1 cellular context compared by ENCODE assay signal in the genomic region with DNA sequence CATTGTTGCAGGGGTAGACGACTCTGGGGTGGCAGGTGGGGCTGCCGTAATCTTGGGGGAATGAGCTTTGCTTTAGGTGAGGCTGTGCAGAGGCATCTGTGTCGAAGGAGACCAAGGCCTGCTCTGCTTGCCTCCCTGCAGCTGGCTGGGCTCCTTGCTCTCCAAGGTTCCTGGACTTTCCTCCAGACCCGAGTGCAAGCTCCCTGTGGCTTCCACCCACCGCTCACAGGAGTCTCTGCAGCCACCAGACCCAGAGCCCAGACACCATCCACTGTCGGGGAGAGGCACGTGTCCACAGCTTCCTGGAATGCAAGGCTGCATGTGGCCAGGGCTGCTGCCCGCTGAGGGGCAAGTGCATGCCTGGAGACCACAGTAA.
TF ChIP-seq lines count a peak whose summit lies in the region.

No MANE protein-coding gene starts in this region.

TF ChIP-seq in K562, 482 proteins besides CTCF, POLR2A, EP300 and RAD21 (continued from another document and continues in another):
- TF ChIP-seq, protein P1, sequence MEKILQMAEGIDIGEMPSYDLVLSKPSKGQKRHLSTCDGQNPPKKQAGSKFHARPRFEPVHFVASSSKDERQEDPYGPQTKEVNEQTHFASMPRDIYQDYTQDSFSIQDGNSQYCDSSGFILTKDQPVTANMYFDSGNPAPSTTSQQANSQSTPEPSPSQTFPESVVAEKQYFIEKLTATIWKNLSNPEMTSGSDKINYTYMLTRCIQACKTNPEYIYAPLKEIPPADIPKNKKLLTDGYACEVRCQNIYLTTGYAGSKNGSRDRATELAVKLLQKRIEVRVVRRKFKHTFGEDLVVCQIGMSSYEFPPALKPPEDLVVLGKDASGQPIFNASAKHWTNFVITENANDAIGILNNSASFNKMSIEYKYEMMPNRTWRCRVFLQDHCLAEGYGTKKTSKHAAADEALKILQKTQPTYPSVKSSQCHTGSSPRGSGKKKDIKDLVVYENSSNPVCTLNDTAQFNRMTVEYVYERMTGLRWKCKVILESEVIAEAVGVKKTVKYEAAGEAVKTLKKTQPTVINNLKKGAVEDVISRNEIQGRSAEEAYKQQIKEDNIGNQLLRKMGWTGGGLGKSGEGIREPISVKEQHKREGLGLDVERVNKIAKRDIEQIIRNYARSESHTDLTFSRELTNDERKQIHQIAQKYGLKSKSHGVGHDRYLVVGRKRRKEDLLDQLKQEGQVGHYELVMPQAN (IDR thresholded peaks at IDR 0.05; ENCODE audit: borderline replicate concordance) = no peak
- TF ChIP-seq RCOR1 (IDR thresholded peaks at IDR 0.05; ENCODE audit: borderline replicate concordance in 1 of 2, low read depth in 2 of 2, low read length in 2 of 2) = 0 out of 4 replicates have a peak, but pooled peaks of 1 of the 2 experiments have one; percentile 1
- no peak for TF ChIP-seq RBM25 (IDR thresholded peaks at IDR 0.05; ENCODE audit: low read depth, low read length, severe bottlenecking)
- TF ChIP-seq RNF2 (IDR thresholded peaks at IDR 0.05) = no peak
- TF ChIP-seq ZNF79 (CRISPR knock-in tag; IDR thresholded peaks at IDR 0.05; ENCODE audit: low read depth) = no peak
- TF ChIP-seq, protein P2, sequence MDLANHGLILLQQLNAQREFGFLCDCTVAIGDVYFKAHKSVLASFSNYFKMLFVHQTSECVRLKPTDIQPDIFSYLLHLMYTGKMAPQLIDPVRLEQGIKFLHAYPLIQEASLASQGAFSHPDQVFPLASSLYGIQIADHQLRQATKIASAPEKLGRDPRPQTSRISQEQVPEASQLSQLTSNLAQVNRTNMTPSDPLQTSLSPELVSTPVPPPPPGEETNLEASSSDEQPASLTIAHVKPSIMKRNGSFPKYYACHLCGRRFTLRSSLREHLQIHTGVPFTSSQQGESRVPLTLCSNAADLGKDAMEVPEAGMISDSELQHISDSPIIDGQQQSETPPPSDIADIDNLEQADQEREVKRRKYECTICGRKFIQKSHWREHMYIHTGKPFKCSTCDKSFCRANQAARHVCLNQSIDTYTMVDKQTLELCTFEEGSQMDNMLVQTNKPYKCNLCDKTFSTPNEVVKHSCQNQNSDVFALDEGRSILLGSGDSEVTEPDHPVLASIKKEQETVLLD (IDR thresholded peaks at IDR 0.05) = no peak
- no peak for TF ChIP-seq MAFK (IDR thresholded peaks at IDR 0.05; ENCODE audit: low read length)
- no peak for TF ChIP-seq ZFP30 (CRISPR knock-in tag; IDR thresholded peaks at IDR 0.05; ENCODE audit: borderline replicate concordance)
- TF ChIP-seq GATAD2B (IDR thresholded peaks at IDR 0.05; ENCODE audit: borderline replicate concordance) = no peak
- TF ChIP-seq PHF8 (IDR thresholded peaks at IDR 0.05; ENCODE audit: borderline replicate concordance, low read length) = peak; percentile 19; the same call in 1 of the 2 replicates
- TF ChIP-seq ELF2 (CRISPR knock-in tag; IDR thresholded peaks at IDR 0.05) = no peak
- TF ChIP-seq, protein P3, sequence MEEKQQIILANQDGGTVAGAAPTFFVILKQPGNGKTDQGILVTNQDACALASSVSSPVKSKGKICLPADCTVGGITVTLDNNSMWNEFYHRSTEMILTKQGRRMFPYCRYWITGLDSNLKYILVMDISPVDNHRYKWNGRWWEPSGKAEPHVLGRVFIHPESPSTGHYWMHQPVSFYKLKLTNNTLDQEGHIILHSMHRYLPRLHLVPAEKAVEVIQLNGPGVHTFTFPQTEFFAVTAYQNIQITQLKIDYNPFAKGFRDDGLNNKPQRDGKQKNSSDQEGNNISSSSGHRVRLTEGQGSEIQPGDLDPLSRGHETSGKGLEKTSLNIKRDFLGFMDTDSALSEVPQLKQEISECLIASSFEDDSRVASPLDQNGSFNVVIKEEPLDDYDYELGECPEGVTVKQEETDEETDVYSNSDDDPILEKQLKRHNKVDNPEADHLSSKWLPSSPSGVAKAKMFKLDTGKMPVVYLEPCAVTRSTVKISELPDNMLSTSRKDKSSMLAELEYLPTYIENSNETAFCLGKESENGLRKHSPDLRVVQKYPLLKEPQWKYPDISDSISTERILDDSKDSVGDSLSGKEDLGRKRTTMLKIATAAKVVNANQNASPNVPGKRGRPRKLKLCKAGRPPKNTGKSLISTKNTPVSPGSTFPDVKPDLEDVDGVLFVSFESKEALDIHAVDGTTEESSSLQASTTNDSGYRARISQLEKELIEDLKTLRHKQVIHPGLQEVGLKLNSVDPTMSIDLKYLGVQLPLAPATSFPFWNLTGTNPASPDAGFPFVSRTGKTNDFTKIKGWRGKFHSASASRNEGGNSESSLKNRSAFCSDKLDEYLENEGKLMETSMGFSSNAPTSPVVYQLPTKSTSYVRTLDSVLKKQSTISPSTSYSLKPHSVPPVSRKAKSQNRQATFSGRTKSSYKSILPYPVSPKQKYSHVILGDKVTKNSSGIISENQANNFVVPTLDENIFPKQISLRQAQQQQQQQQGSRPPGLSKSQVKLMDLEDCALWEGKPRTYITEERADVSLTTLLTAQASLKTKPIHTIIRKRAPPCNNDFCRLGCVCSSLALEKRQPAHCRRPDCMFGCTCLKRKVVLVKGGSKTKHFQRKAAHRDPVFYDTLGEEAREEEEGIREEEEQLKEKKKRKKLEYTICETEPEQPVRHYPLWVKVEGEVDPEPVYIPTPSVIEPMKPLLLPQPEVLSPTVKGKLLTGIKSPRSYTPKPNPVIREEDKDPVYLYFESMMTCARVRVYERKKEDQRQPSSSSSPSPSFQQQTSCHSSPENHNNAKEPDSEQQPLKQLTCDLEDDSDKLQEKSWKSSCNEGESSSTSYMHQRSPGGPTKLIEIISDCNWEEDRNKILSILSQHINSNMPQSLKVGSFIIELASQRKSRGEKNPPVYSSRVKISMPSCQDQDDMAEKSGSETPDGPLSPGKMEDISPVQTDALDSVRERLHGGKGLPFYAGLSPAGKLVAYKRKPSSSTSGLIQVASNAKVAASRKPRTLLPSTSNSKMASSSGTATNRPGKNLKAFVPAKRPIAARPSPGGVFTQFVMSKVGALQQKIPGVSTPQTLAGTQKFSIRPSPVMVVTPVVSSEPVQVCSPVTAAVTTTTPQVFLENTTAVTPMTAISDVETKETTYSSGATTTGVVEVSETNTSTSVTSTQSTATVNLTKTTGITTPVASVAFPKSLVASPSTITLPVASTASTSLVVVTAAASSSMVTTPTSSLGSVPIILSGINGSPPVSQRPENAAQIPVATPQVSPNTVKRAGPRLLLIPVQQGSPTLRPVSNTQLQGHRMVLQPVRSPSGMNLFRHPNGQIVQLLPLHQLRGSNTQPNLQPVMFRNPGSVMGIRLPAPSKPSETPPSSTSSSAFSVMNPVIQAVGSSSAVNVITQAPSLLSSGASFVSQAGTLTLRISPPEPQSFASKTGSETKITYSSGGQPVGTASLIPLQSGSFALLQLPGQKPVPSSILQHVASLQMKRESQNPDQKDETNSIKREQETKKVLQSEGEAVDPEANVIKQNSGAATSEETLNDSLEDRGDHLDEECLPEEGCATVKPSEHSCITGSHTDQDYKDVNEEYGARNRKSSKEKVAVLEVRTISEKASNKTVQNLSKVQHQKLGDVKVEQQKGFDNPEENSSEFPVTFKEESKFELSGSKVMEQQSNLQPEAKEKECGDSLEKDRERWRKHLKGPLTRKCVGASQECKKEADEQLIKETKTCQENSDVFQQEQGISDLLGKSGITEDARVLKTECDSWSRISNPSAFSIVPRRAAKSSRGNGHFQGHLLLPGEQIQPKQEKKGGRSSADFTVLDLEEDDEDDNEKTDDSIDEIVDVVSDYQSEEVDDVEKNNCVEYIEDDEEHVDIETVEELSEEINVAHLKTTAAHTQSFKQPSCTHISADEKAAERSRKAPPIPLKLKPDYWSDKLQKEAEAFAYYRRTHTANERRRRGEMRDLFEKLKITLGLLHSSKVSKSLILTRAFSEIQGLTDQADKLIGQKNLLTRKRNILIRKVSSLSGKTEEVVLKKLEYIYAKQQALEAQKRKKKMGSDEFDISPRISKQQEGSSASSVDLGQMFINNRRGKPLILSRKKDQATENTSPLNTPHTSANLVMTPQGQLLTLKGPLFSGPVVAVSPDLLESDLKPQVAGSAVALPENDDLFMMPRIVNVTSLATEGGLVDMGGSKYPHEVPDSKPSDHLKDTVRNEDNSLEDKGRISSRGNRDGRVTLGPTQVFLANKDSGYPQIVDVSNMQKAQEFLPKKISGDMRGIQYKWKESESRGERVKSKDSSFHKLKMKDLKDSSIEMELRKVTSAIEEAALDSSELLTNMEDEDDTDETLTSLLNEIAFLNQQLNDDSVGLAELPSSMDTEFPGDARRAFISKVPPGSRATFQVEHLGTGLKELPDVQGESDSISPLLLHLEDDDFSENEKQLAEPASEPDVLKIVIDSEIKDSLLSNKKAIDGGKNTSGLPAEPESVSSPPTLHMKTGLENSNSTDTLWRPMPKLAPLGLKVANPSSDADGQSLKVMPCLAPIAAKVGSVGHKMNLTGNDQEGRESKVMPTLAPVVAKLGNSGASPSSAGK (IDR thresholded peaks at IDR 0.05) = peak; percentile 52
- TF ChIP-seq, protein P4, sequence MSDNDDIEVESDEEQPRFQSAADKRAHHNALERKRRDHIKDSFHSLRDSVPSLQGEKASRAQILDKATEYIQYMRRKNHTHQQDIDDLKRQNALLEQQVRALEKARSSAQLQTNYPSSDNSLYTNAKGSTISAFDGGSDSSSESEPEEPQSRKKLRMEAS (CRISPR knock-in tag; IDR thresholded peaks at IDR 0.05) = peak; percentile 19; the same call in 1 of the 2 replicates
- TF ChIP-seq, protein P5, sequence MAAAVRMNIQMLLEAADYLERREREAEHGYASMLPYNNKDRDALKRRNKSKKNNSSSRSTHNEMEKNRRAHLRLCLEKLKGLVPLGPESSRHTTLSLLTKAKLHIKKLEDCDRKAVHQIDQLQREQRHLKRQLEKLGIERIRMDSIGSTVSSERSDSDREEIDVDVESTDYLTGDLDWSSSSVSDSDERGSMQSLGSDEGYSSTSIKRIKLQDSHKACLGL (CRISPR knock-in tag; IDR thresholded peaks at IDR 0.05; ENCODE audit: borderline replicate concordance, poor library complexity, severe bottlenecking) = no peak
- 0 out of 2 replicates have a peak, but pooled peaks have one; percentile 22 for TF ChIP-seq SMARCA4 (IDR thresholded peaks at IDR 0.05)
- TF ChIP-seq, protein P6, sequence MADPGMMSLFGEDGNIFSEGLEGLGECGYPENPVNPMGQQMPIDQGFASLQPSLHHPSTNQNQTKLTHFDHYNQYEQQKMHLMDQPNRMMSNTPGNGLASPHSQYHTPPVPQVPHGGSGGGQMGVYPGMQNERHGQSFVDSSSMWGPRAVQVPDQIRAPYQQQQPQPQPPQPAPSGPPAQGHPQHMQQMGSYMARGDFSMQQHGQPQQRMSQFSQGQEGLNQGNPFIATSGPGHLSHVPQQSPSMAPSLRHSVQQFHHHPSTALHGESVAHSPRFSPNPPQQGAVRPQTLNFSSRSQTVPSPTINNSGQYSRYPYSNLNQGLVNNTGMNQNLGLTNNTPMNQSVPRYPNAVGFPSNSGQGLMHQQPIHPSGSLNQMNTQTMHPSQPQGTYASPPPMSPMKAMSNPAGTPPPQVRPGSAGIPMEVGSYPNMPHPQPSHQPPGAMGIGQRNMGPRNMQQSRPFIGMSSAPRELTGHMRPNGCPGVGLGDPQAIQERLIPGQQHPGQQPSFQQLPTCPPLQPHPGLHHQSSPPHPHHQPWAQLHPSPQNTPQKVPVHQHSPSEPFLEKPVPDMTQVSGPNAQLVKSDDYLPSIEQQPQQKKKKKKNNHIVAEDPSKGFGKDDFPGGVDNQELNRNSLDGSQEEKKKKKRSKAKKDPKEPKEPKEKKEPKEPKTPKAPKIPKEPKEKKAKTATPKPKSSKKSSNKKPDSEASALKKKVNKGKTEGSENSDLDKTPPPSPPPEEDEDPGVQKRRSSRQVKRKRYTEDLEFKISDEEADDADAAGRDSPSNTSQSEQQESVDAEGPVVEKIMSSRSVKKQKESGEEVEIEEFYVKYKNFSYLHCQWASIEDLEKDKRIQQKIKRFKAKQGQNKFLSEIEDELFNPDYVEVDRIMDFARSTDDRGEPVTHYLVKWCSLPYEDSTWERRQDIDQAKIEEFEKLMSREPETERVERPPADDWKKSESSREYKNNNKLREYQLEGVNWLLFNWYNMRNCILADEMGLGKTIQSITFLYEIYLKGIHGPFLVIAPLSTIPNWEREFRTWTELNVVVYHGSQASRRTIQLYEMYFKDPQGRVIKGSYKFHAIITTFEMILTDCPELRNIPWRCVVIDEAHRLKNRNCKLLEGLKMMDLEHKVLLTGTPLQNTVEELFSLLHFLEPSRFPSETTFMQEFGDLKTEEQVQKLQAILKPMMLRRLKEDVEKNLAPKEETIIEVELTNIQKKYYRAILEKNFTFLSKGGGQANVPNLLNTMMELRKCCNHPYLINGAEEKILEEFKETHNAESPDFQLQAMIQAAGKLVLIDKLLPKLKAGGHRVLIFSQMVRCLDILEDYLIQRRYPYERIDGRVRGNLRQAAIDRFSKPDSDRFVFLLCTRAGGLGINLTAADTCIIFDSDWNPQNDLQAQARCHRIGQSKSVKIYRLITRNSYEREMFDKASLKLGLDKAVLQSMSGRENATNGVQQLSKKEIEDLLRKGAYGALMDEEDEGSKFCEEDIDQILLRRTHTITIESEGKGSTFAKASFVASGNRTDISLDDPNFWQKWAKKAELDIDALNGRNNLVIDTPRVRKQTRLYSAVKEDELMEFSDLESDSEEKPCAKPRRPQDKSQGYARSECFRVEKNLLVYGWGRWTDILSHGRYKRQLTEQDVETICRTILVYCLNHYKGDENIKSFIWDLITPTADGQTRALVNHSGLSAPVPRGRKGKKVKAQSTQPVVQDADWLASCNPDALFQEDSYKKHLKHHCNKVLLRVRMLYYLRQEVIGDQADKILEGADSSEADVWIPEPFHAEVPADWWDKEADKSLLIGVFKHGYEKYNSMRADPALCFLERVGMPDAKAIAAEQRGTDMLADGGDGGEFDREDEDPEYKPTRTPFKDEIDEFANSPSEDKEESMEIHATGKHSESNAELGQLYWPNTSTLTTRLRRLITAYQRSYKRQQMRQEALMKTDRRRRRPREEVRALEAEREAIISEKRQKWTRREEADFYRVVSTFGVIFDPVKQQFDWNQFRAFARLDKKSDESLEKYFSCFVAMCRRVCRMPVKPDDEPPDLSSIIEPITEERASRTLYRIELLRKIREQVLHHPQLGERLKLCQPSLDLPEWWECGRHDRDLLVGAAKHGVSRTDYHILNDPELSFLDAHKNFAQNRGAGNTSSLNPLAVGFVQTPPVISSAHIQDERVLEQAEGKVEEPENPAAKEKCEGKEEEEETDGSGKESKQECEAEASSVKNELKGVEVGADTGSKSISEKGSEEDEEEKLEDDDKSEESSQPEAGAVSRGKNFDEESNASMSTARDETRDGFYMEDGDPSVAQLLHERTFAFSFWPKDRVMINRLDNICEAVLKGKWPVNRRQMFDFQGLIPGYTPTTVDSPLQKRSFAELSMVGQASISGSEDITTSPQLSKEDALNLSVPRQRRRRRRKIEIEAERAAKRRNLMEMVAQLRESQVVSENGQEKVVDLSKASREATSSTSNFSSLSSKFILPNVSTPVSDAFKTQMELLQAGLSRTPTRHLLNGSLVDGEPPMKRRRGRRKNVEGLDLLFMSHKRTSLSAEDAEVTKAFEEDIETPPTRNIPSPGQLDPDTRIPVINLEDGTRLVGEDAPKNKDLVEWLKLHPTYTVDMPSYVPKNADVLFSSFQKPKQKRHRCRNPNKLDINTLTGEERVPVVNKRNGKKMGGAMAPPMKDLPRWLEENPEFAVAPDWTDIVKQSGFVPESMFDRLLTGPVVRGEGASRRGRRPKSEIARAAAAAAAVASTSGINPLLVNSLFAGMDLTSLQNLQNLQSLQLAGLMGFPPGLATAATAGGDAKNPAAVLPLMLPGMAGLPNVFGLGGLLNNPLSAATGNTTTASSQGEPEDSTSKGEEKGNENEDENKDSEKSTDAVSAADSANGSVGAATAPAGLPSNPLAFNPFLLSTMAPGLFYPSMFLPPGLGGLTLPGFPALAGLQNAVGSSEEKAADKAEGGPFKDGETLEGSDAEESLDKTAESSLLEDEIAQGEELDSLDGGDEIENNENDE (IDR thresholded peaks at IDR 0.05; ENCODE audit: low read depth, low read length) = no peak
- TF ChIP-seq CAMTA2 (CRISPR knock-in tag; conservative IDR thresholded peaks at IDR 0.05) = no peak
- TF ChIP-seq OTX1 (CRISPR knock-in tag; IDR thresholded peaks at IDR 0.05) = no peak
- no peak for TF ChIP-seq POLR2G (IDR thresholded peaks at IDR 0.05; ENCODE audit: low read depth, low read length)
- TF ChIP-seq, protein P7, sequence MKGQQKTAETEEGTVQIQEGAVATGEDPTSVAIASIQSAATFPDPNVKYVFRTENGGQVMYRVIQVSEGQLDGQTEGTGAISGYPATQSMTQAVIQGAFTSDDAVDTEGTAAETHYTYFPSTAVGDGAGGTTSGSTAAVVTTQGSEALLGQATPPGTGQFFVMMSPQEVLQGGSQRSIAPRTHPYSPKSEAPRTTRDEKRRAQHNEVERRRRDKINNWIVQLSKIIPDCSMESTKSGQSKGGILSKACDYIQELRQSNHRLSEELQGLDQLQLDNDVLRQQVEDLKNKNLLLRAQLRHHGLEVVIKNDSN (CRISPR knock-in tag; IDR thresholded peaks at IDR 0.05) = no peak
- no peak for TF ChIP-seq TAL1 (IDR thresholded peaks at IDR 0.05)
